In genomic region chr5:72834919-72835318, GRCh38 we compare ENCODE assay signal across 21 cellular contexts.
"Had no signal": no experiment of that assay in that cellular context is flagged by ENCODE, and none has a peak within 500 bp of the region (broad histone marks: within the 10 kb centered on the region; RNA-seq: fewer than 3 reads in every experiment).

No MANE protein-coding gene starts in this region.

- DNase-seq: activated CD4-positive, alpha-beta memory T cell treated with anti-CD3 and anti-CD28 coated beads, Interleukin-2, amount 10 ng/mL, durations not matched to agents 7 days and 5 days; activated CD4-positive, alpha-beta T cell treated with anti-CD3 and anti-CD28 coated beads for 1 hour; activated CD4-positive, alpha-beta T cell treated with anti-CD3 and anti-CD28 coated beads, Interleukin-2, amount 10 ng/mL, durations not matched to agents 7 days and 5 days; activated naive CD8-positive, alpha-beta T cell treated with anti-CD3 and anti-CD28 coated beads, Interleukin-2, amount 50 U/mL, for 24 hours; activated T-cell treated with anti-CD3 and anti-CD28 coated beads, Interleukin-2, amount 50 U/mL, for 4 hours; endodermal cell; esophagus squamous epithelium; islet precursor cell; left cardiac atrium; left ventricle myocardium superior; mucosa of descending colon; posterior cingulate gyrus; right cardiac atrium; spleen; stimulated activated CD4-positive, alpha-beta T cell treated with anti-CD3 and anti-CD28 coated beads, Interleukin-2, amount 100 ng/mL, for 48 hours; stimulated activated naive CD4-positive, alpha-beta T cell treated with Interleukin-2 at 50 U/mL for 16 hours; T-helper 17 cell; T1000 had no signal

- ATAC-seq: activated naive CD8-positive, alpha-beta T cell treated with anti-CD3 and anti-CD28 coated beads, Interleukin-2, amount 50 U/mL, for 24 hours; activated T-cell treated with anti-CD3 and anti-CD28 coated beads, Interleukin-2, amount 50 U/mL, for 4 hours; activated T-helper 17 cell treated with anti-CD3 and anti-CD28 coated beads, Interleukin-2, amount 50 U/mL, for 72 hours; left cardiac atrium; left ventricle myocardium superior; mucosa of descending colon; natural killer cell treated with Interleukin-12 subunit alpha and Interleukin-12 subunit beta and Interleukin-15 and Interleukin-18, amount 100 ng/mL, for 72 hours; right cardiac atrium; T-helper 17 cell; WTC11 had no signal
